In the genomic region with DNA sequence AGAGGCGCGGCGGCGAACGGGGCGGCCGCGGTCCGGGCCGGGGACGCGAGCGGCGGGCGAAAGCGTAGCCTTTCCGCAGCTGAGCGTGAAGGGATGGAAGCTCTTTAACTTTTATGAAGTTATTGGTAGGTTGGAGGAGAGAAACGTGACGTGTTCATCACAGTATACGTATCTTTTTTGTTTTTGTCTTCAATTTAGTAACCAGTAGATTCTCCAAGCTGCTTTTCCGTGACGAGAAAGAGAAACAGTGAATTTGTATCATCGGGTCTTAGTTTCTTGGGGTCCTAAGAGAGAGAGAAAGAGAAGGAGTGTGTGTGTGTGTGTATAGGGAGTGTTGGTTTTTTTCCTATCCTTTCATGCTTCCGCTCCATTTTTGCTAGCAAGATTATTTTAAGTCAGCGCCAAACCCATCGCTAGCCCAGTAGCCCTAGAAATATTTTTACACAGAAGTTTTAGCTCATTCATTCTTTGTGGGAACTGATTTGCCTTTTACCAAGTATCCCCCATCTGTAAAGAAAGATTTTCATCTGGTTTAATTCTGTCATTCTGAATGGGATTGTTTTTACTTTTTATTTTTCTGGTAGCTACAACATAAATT, we compare ENCODE assay signal across 8 cellular contexts. TPM values are rescaled to one million over a fixed set of nuclear protein-coding genes. Genes with fewer than 3 reads are reported as not detected.
A peak's percentile ranks its signal among the peaks of the same experiment; 100 is the strongest.
DNase-seq lines count a peak whose midpoint lies in the region; ATAC-seq, FAIRE-seq and TF ChIP-seq lines count a peak whose summit lies in the region.

No MANE protein-coding gene starts in this region.

- peaks cover 59% of the 10 kb centered on the region for H3K4me1 Mint-ChIP-seq in activated naive CD4-positive, alpha-beta T cell treated with anti-CD3 and anti-CD28 coated beads for 36 hours (ENCODE audit: low read depth)
- peaks cover 38% of the 10 kb centered on the region for H3K4me1 Mint-ChIP-seq in activated naive CD8-positive, alpha-beta T cell treated with anti-CD3 and anti-CD28 coated beads, Interleukin-2, amount 10 ng/mL, durations not matched to agents 7 days and 5 days

- intact Hi-C loops in activated naive CD4-positive, alpha-beta T cell treated with anti-CD3 and anti-CD28 coated beads for 36 hours (cut with micrococcal nuclease), result loop anchor here (5.0 to 10.0 kb wide), 4 partner anchors 131 to 1073 kb away; a partner anchor contains a TSS
- intact Hi-C loops in HepG2 (cut with micrococcal nuclease; ENCODE audit: unreplicated experiment), result no loop called here

- no peak for FAIRE-seq in HepG2 (lab: Jason Lieb, UNC)

- BruUV-seq in HepG2 (replicated peaks; lab: Mats Ljungman, UMichigan), result TSS peak; percentile 56

- no peak for TF ChIP-seq RAD21 in HepG2 (CRISPR knock-in tag; IDR thresholded peaks at IDR 0.05)

- TF ChIP-seq CTCF in HepG2 (CRISPR knock-in tag; IDR thresholded peaks at IDR 0.05) (no peak), upper lobe of left lung (IDR thresholded peaks at IDR 0.05) (no peak)

- in situ Hi-C loops in HepG2 (cut with HindIII; ENCODE audit: extremely low pct_ligation_motif_present, low pct_unique_long_range_greater_than_20kb), result loop anchor here (25.0 kb wide), 1 partner anchor 776 kb away; a partner anchor contains a TSS

- peaks cover 86% of the 10 kb centered on the region for H3K79me2 ChIP-seq in HepG2 (ENCODE audit: insufficient read depth, low read length)

- peak overlapping the region; percentile 100 for H3K9ac ChIP-seq in HepG2 (ENCODE audit: insufficient read depth, low read depth, low read length)

- peaks cover 6% of the 10 kb centered on the region for H3K9me3 Mint-ChIP-seq in activated naive CD4-positive, alpha-beta T cell treated with anti-CD3 and anti-CD28 coated beads for 36 hours
- H3K9me3 Mint-ChIP-seq in activated naive CD8-positive, alpha-beta T cell treated with anti-CD3 and anti-CD28 coated beads, Interleukin-2, amount 10 ng/mL, durations not matched to agents 7 days and 5 days, result peaks cover 3% of the 10 kb centered on the region

- TF ChIP-seq EP300 in HepG2 (IDR thresholded peaks at IDR 0.05; ENCODE audit: low read depth in 2 of 2, low read length in 2 of 2) (no peak), HepG2 (CRISPR knock-in tag; IDR thresholded peaks at IDR 0.05; ENCODE audit: borderline replicate concordance) (no peak), upper lobe of left lung (IDR thresholded peaks at IDR 0.05) (no peak)

- no peak for TF ChIP-seq POLR2A in HepG2 (IDR thresholded peaks at IDR 0.05; ENCODE audit: insufficient read depth in 1 of 2, low read depth in 2 of 2, low read length in 2 of 2)
- TF ChIP-seq POLR2A in upper lobe of left lung (IDR thresholded peaks at IDR 0.05), result no peak

- H3K27ac ChIP-seq in HepG2 (ENCODE audit: extremely low read length, insufficient read depth, low read length) (peak overlapping the region; percentile 100), upper lobe of left lung (peak overlapping the region; percentile 94 to 100 (median 98))

- no peak for DNase-seq in activated naive CD4-positive, alpha-beta T cell treated with anti-CD3 and anti-CD28 coated beads for 36 hours
- DNase-seq in activated naive CD4-positive, alpha-beta T cell (lab: John Stamatoyannopoulos, UW), result no peak
- DNase-seq in activated naive CD8-positive, alpha-beta T cell treated with anti-CD3 and anti-CD28 coated beads, Interleukin-2, amount 10 ng/mL, durations not matched to agents 7 days and 5 days, result no peak
- DNase-seq in HepG2 (ENCODE audit: low spot score) (no peak), upper lobe of left lung (no peak), NCI-H1092 (lab: John Stamatoyannopoulos, UW) (no peak)

- under 1% methylated on average over 27 of the region's 27 CpGs for WGBS in HepG2 (ENCODE audit: low lambda C conversion rate)
- 2% methylated on average over 21 to 27 of the region's 27 CpGs for WGBS in upper lobe of left lung, 2 donors

- peak overlapping the region; percentile 84 for H3K4me3 Mint-ChIP-seq in activated naive CD4-positive, alpha-beta T cell treated with anti-CD3 and anti-CD28 coated beads for 36 hours
- peak overlapping the region; percentile 93 for H3K4me3 Mint-ChIP-seq in activated naive CD8-positive, alpha-beta T cell treated with anti-CD3 and anti-CD28 coated beads, Interleukin-2, amount 10 ng/mL, durations not matched to agents 7 days and 5 days

- H3K4me1 ChIP-seq in HepG2 (ENCODE audit: insufficient read depth, low read length) (peaks cover 60% of the 10 kb centered on the region), upper lobe of left lung (peaks cover 32 to 51% (median 38%) of the 10 kb centered on the region in 4 donors)

- H3K36me3 Mint-ChIP-seq in activated naive CD4-positive, alpha-beta T cell treated with anti-CD3 and anti-CD28 coated beads for 36 hours (ENCODE audit: low read depth), result peaks cover 16% of the 10 kb centered on the region
- peaks cover 21% of the 10 kb centered on the region for H3K36me3 Mint-ChIP-seq in activated naive CD8-positive, alpha-beta T cell treated with anti-CD3 and anti-CD28 coated beads, Interleukin-2, amount 10 ng/mL, durations not matched to agents 7 days and 5 days

- CTCF ChIA-PET in activated naive CD4-positive, alpha-beta T cell treated with anti-CD3 and anti-CD28 coated beads for 36 hours (lab: Charles Lee), result interaction anchor here (1.2 kb wide), 1 partner anchor 21 kb away, joined by 6 read pairs; no protein-coding TSS in a partner anchor
- CTCF ChIA-PET in HepG2 (lab: Yijun Ruan, JAX; ENCODE audit: low intra/inter-chr PET ratio, low total read pairs), result interaction anchor here (1.5 kb wide), 1 partner anchor 21 kb away, joined by 4 read pairs; no protein-coding TSS in a partner anchor

- H3K4me2 ChIP-seq in HepG2 (ENCODE audit: low read depth, low read length), result peak overlapping the region; percentile 86

- H3K27me3 ChIP-seq in HepG2 (ENCODE audit: control insufficient read depth in 1 of 2, insufficient read depth in 2 of 2, low read length in 2 of 2), result no peaks in the 10 kb centered on the region; a peak in 1 of 5 replicates
- H3K27me3 ChIP-seq in upper lobe of left lung, result no peaks in the 10 kb centered on the region

- no peak for ATAC-seq in activated naive CD8-positive, alpha-beta T cell treated with anti-CD3 and anti-CD28 coated beads, Interleukin-2, amount 10 ng/mL, durations not matched to agents 7 days and 5 days (ENCODE audit: low read depth)
- no peak for ATAC-seq in HepG2
- ATAC-seq in upper lobe of left lung (ENCODE audit: low FRiP score in 2 of 2), result no peak
- ATAC-seq in HG03095 (IDR thresholded peaks at IDR 0.05; ENCODE audit: unreplicated experiment), result no peak
- ATAC-seq in GM21447 (IDR thresholded peaks at IDR 0.05; ENCODE audit: unreplicated experiment), result no peak

- H3K9me3 ChIP-seq in HepG2 (ENCODE audit: low read length) (no peaks in the 10 kb centered on the region), upper lobe of left lung (no peaks in the 10 kb centered on the region)

- peak overlapping the region; percentile 63 for H3K27ac Mint-ChIP-seq in activated naive CD4-positive, alpha-beta T cell treated with anti-CD3 and anti-CD28 coated beads for 36 hours
- peak overlapping the region; percentile 91 for H3K27ac Mint-ChIP-seq in activated naive CD8-positive, alpha-beta T cell treated with anti-CD3 and anti-CD28 coated beads, Interleukin-2, amount 10 ng/mL, durations not matched to agents 7 days and 5 days

- H3K36me3 ChIP-seq in HepG2 (replicated peaks in 1 of 2; ENCODE audit: control insufficient read depth in 1 of 2, insufficient read depth in 2 of 2, low read length in 2 of 2), result peaks cover 11 to 29% of the 10 kb centered on the region in 2 experiments
- H3K36me3 ChIP-seq in upper lobe of left lung, result peaks cover 3 to 8% (median 6%) of the 10 kb centered on the region in 4 donors

- H4K20me1 ChIP-seq in HepG2 (ENCODE audit: insufficient read depth, low read length), result peaks cover 41% of the 10 kb centered on the region

- H2AFZ ChIP-seq in HepG2 (ENCODE audit: low read length), result no peak overlapping the region

- POLR2A ChIA-PET in activated naive CD8-positive, alpha-beta T cell treated with anti-CD3 and anti-CD28 coated beads, Interleukin-2, amount 10 ng/mL, durations not matched to agents 7 days and 5 days (lab: Charles Lee), result interaction anchor here (0.6 to 2.1 kb wide), 7 partner anchors 20 to 126 kb away, joined by 3 to 12 read pairs (median 4); a partner anchor contains a TSS
- POLR2A ChIA-PET in HepG2 (lab: Yijun Ruan, JAX), result interaction anchor here (1.2 to 1.6 kb wide), 4 partner anchors 12 to 64 kb away, joined by 3 to 7 read pairs (median 6); a partner anchor contains a TSS

- no peaks in the 10 kb centered on the region for H3K27me3 Mint-ChIP-seq in activated naive CD4-positive, alpha-beta T cell treated with anti-CD3 and anti-CD28 coated beads for 36 hours (ENCODE audit: low read depth)
- H3K27me3 Mint-ChIP-seq in activated naive CD8-positive, alpha-beta T cell treated with anti-CD3 and anti-CD28 coated beads, Interleukin-2, amount 10 ng/mL, durations not matched to agents 7 days and 5 days, result no peaks in the 10 kb centered on the region

- H3K4me3 ChIP-seq in HepG2 (replicated peaks in 1 of 3; ENCODE audit: insufficient read depth in 1 of 3, low read depth in 2 of 3, low read length in 3 of 3) (peak overlapping the region; percentile 95 to 100 (median 99)), upper lobe of left lung (peak overlapping the region; percentile 83 to 92 (median 86))

RNA-seq across cellular contexts. Expression of a gene that starts 0.7 kb away (rescaled TPM):
- total RNA-seq in activated naive CD4-positive, alpha-beta T cell treated with anti-CD3 and anti-CD28 coated beads for 36 hours, result 10 to 100 TPM; 71.5 to 82.5 TPM
- 100 to 1,000 TPM in 1 of 2 experiments, 10 to 100 TPM in 1; 91.1 to 101 TPM for total RNA-seq in activated naive CD8-positive, alpha-beta T cell treated with anti-CD3 and anti-CD28 coated beads, Interleukin-2, amount 10 ng/mL, durations not matched to agents 7 days and 5 days
- 95.5 and 96.3 TPM in 2 replicates for total RNA-seq in HepG2 (2016; rRNA removed; fragmentation: Illumina TruSeq; extraction: Trizol)
- total RNA-seq in HepG2 (2016; cell fraction: cytosol; rRNA removed; fragmentation: Illumina TruSeq; extraction: Trizol; ENCODE audit: low read depth), result 36.7 and 38.3 TPM in 2 replicates
- 89.4 and 100 TPM in 2 replicates for total RNA-seq in HepG2 (2016; cell fraction: insoluble cytoplasmic fraction; rRNA removed; fragmentation: Illumina TruSeq; extraction: Trizol)
- 29.3 and 29.5 TPM in 2 replicates for total RNA-seq in HepG2 (2016; cell fraction: membrane; rRNA removed; fragmentation: Illumina TruSeq; extraction: Trizol)
- total RNA-seq in HepG2 (2016; cell fraction: nucleus; rRNA removed; fragmentation: Illumina TruSeq; extraction: Trizol), result 81.6 and 83.5 TPM in 2 replicates
- polyA plus RNA-seq in HepG2 (2011; rRNA removed), result 239 and 300 TPM in 2 replicates
- polyA plus RNA-seq in HepG2 (2011; cell fraction: cytosol; rRNA removed), result 143 and 145 TPM in 2 replicates
- 1,044 and 1,316 TPM in 2 replicates for polyA plus RNA-seq in HepG2 (2011; cell fraction: nucleus; rRNA removed)
- 190 and 212 TPM in 2 replicates for polyA plus RNA-seq in HepG2 (2012)
- 14.7 and 15.7 TPM in 2 replicates for polyA plus RNA-seq in HepG2 (2016; cell fraction: cytosol; fragmentation: Illumina TruSeq; extraction: Trizol; ENCODE audit: low read depth)
- 75.1 and 104 TPM in 2 replicates for polyA plus RNA-seq in HepG2 (2016; cell fraction: insoluble cytoplasmic fraction; fragmentation: Illumina TruSeq; extraction: Trizol; ENCODE audit: low read depth)
- 19.2 and 21.6 TPM in 2 replicates for polyA plus RNA-seq in HepG2 (2016; cell fraction: membrane; fragmentation: Illumina TruSeq; extraction: Trizol; ENCODE audit: low read depth)
- 244 TPM in 2 replicates for polyA plus RNA-seq in HepG2 (2016; cell fraction: nucleus; fragmentation: Illumina TruSeq; extraction: Trizol; ENCODE audit: insufficient read depth, low read depth)
- polyA minus RNA-seq in HepG2 (2011; rRNA and poly(A)+ RNA removed; ENCODE audit: low replicate concordance), result 85.8 and 275 TPM in 2 replicates
- 75.1 and 78.1 TPM in 2 replicates for polyA minus RNA-seq in HepG2 (2011; cell fraction: cytosol; rRNA and poly(A)+ RNA removed)
- polyA minus RNA-seq in HepG2 (2011; cell fraction: nucleus; rRNA and poly(A)+ RNA removed), result 203 and 244 TPM in 2 replicates
- 100 to 1,000 TPM in 1 of 6 donors, 10 to 100 TPM in 5; 53.1 to 213 (median 68.1) TPM for total RNA-seq in upper lobe of left lung

RNA-seq across cellular contexts. Expression of a gene that starts 1.2 kb away (rescaled TPM):
- 10 to 100 TPM; 36.4 to 38.8 TPM for total RNA-seq in activated naive CD4-positive, alpha-beta T cell treated with anti-CD3 and anti-CD28 coated beads for 36 hours
- 10 to 100 TPM; 35.0 to 35.5 TPM for total RNA-seq in activated naive CD8-positive, alpha-beta T cell treated with anti-CD3 and anti-CD28 coated beads, Interleukin-2, amount 10 ng/mL, durations not matched to agents 7 days and 5 days
- total RNA-seq in HepG2 (2016; rRNA removed; fragmentation: Illumina TruSeq; extraction: Trizol), result 68.2 and 75.7 TPM in 2 replicates
- total RNA-seq in HepG2 (2016; cell fraction: cytosol; rRNA removed; fragmentation: Illumina TruSeq; extraction: Trizol; ENCODE audit: low read depth), result 133 and 143 TPM in 2 replicates
- total RNA-seq in HepG2 (2016; cell fraction: insoluble cytoplasmic fraction; rRNA removed; fragmentation: Illumina TruSeq; extraction: Trizol), result 59.6 and 76.6 TPM in 2 replicates
- total RNA-seq in HepG2 (2016; cell fraction: membrane; rRNA removed; fragmentation: Illumina TruSeq; extraction: Trizol), result 167 and 184 TPM in 2 replicates
- 30.7 and 35.8 TPM in 2 replicates for total RNA-seq in HepG2 (2016; cell fraction: nucleus; rRNA removed; fragmentation: Illumina TruSeq; extraction: Trizol)
- polyA plus RNA-seq in HepG2 (2011; rRNA removed), result 59.7 and 70.2 TPM in 2 replicates
- 54.6 and 83.4 TPM in 2 replicates for polyA plus RNA-seq in HepG2 (2011; cell fraction: cytosol; rRNA removed)
- 44.5 and 45.2 TPM in 2 replicates for polyA plus RNA-seq in HepG2 (2011; cell fraction: nucleus; rRNA removed)
- polyA plus RNA-seq in HepG2 (2012), result 52.8 and 71.5 TPM in 2 replicates
- 151 and 156 TPM in 2 replicates for polyA plus RNA-seq in HepG2 (2016; cell fraction: cytosol; fragmentation: Illumina TruSeq; extraction: Trizol; ENCODE audit: low read depth)
- 70.7 and 84.7 TPM in 2 replicates for polyA plus RNA-seq in HepG2 (2016; cell fraction: insoluble cytoplasmic fraction; fragmentation: Illumina TruSeq; extraction: Trizol; ENCODE audit: low read depth)
- 183 and 195 TPM in 2 replicates for polyA plus RNA-seq in HepG2 (2016; cell fraction: membrane; fragmentation: Illumina TruSeq; extraction: Trizol; ENCODE audit: low read depth)
- polyA plus RNA-seq in HepG2 (2016; cell fraction: nucleus; fragmentation: Illumina TruSeq; extraction: Trizol; ENCODE audit: insufficient read depth, low read depth), result 54.6 and 58.8 TPM in 2 replicates
- polyA minus RNA-seq in HepG2 (2011; rRNA and poly(A)+ RNA removed; ENCODE audit: low replicate concordance), result 38.3 and 105 TPM in 2 replicates
- 40.5 and 45.2 TPM in 2 replicates for polyA minus RNA-seq in HepG2 (2011; cell fraction: cytosol; rRNA and poly(A)+ RNA removed)
- polyA minus RNA-seq in HepG2 (2011; cell fraction: nucleus; rRNA and poly(A)+ RNA removed), result 18.9 and 20.6 TPM in 2 replicates
- 10 to 100 TPM; 36.6 to 85.9 (median 48.1) TPM for total RNA-seq in upper lobe of left lung

RNA-seq across cellular contexts. Expression of a gene that starts 48.5 kb away (rescaled TPM):
- total RNA-seq in activated naive CD4-positive, alpha-beta T cell treated with anti-CD3 and anti-CD28 coated beads for 36 hours, result 10 to 100 TPM; 88.0 to 93.8 TPM
- 10 to 100 TPM; 56.5 to 67.9 TPM for total RNA-seq in activated naive CD8-positive, alpha-beta T cell treated with anti-CD3 and anti-CD28 coated beads, Interleukin-2, amount 10 ng/mL, durations not matched to agents 7 days and 5 days
- total RNA-seq in HepG2 (2016; rRNA removed; fragmentation: Illumina TruSeq; extraction: Trizol) (124 and 134 TPM in 2 replicates), upper lobe of left lung (10 to 100 TPM; 10.2 to 43.0 (median 19.6) TPM)
- 63.0 and 77.3 TPM in 2 replicates for total RNA-seq in HepG2 (2016; cell fraction: cytosol; rRNA removed; fragmentation: Illumina TruSeq; extraction: Trizol; ENCODE audit: low read depth)
- total RNA-seq in HepG2 (2016; cell fraction: insoluble cytoplasmic fraction; rRNA removed; fragmentation: Illumina TruSeq; extraction: Trizol), result 125 and 130 TPM in 2 replicates
- total RNA-seq in HepG2 (2016; cell fraction: membrane; rRNA removed; fragmentation: Illumina TruSeq; extraction: Trizol), result 99.9 and 116 TPM in 2 replicates
- total RNA-seq in HepG2 (2016; cell fraction: nucleus; rRNA removed; fragmentation: Illumina TruSeq; extraction: Trizol), result 56.0 and 67.3 TPM in 2 replicates
- polyA plus RNA-seq in HepG2 (2011; rRNA removed), result 39.5 and 57.5 TPM in 2 replicates
- 30.6 and 53.2 TPM in 2 replicates for polyA plus RNA-seq in HepG2 (2011; cell fraction: cytosol; rRNA removed)
- polyA plus RNA-seq in HepG2 (2011; cell fraction: nucleus; rRNA removed), result 36.9 and 39.6 TPM in 2 replicates
- 29.8 and 41.3 TPM in 2 replicates for polyA plus RNA-seq in HepG2 (2012)
- polyA plus RNA-seq in HepG2 (2016; cell fraction: cytosol; fragmentation: Illumina TruSeq; extraction: Trizol; ENCODE audit: low read depth), result 57.1 and 73.3 TPM in 2 replicates
- polyA plus RNA-seq in HepG2 (2016; cell fraction: insoluble cytoplasmic fraction; fragmentation: Illumina TruSeq; extraction: Trizol; ENCODE audit: low read depth), result 98.3 and 102 TPM in 2 replicates
- 74.9 and 82.8 TPM in 2 replicates for polyA plus RNA-seq in HepG2 (2016; cell fraction: membrane; fragmentation: Illumina TruSeq; extraction: Trizol; ENCODE audit: low read depth)
- 101 and 105 TPM in 2 replicates for polyA plus RNA-seq in HepG2 (2016; cell fraction: nucleus; fragmentation: Illumina TruSeq; extraction: Trizol; ENCODE audit: insufficient read depth, low read depth)
- 26.4 and 34.1 TPM in 2 replicates for polyA minus RNA-seq in HepG2 (2011; rRNA and poly(A)+ RNA removed; ENCODE audit: low replicate concordance)
- 11.1 and 15.5 TPM in 2 replicates for polyA minus RNA-seq in HepG2 (2011; cell fraction: cytosol; rRNA and poly(A)+ RNA removed)
- 13.2 and 17.9 TPM in 2 replicates for polyA minus RNA-seq in HepG2 (2011; cell fraction: nucleus; rRNA and poly(A)+ RNA removed)
